1 cellular context compared by ENCODE assay signal in the genomic region with DNA sequence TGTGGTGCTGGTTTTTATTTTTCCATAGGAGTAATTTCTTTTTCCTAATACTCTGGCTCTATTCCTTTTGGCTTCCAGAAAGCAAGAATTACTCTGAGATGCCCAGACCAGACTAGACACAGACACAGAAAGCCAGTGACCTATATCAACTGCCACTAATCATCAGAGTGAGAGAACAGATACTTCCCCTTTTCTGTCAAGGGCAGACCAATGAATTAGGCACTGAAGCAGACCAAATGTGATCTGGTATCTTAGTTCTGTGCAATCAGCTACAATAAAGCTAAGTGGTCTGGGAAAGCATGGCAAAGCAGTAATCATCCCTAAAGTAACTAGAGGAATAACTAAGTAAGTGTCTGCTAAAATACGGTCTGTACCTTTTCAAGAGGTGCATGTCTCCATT.
TF ChIP-seq lines count a peak whose summit lies in the region.

No MANE protein-coding gene starts in this region.

TF ChIP-seq in GM12878, 131 proteins besides CTCF, POLR2A, EP300 and RAD21 (continued from another document):
- TF ChIP-seq, protein P1, sequence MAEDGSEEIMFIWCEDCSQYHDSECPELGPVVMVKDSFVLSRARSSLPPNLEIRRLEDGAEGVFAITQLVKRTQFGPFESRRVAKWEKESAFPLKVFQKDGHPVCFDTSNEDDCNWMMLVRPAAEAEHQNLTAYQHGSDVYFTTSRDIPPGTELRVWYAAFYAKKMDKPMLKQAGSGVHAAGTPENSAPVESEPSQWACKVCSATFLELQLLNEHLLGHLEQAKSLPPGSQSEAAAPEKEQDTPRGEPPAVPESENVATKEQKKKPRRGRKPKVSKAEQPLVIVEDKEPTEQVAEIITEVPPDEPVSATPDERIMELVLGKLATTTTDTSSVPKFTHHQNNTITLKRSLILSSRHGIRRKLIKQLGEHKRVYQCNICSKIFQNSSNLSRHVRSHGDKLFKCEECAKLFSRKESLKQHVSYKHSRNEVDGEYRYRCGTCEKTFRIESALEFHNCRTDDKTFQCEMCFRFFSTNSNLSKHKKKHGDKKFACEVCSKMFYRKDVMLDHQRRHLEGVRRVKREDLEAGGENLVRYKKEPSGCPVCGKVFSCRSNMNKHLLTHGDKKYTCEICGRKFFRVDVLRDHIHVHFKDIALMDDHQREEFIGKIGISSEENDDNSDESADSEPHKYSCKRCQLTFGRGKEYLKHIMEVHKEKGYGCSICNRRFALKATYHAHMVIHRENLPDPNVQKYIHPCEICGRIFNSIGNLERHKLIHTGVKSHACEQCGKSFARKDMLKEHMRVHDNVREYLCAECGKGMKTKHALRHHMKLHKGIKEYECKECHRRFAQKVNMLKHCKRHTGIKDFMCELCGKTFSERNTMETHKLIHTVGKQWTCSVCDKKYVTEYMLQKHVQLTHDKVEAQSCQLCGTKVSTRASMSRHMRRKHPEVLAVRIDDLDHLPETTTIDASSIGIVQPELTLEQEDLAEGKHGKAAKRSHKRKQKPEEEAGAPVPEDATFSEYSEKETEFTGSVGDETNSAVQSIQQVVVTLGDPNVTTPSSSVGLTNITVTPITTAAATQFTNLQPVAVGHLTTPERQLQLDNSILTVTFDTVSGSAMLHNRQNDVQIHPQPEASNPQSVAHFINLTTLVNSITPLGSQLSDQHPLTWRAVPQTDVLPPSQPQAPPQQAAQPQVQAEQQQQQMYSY (CRISPR knock-in tag; IDR thresholded peaks at IDR 0.05): no peak
- TF ChIP-seq CEBPB (IDR thresholded peaks at IDR 0.05; ENCODE audit: borderline replicate concordance in 1 of 2, low read depth in 2 of 2, low read length in 2 of 2) (no peak), FOXM1 (IDR thresholded peaks at IDR 0.05; ENCODE audit: low read depth, low read length) (no peak), MXI1 (IDR thresholded peaks at IDR 0.05; ENCODE audit: low read depth, low read length) (no peak), TCF3 (IDR thresholded peaks at IDR 0.05; ENCODE audit: borderline replicate concordance, insufficient read depth, low read depth, low read length) (no peak), NR2C1 (IDR thresholded peaks at IDR 0.05) (no peak), NR2F1 (conservative IDR thresholded peaks at IDR 0.05) (no peak), ASH2L (IDR thresholded peaks at IDR 0.05; ENCODE audit: borderline replicate concordance, low read depth) (no peak), SKIL (IDR thresholded peaks at IDR 0.05; ENCODE audit: low read depth, poor library complexity, severe bottlenecking) (no peak), NFXL1 (IDR thresholded peaks at IDR 0.05; ENCODE audit: borderline replicate concordance) (no peak), MYC (IDR thresholded peaks at IDR 0.05; ENCODE audit: insufficient read depth, insufficient read length, insufficient replicate concordance, low read length, severe bottlenecking) (no peak)
- TF ChIP-seq, protein P2, sequence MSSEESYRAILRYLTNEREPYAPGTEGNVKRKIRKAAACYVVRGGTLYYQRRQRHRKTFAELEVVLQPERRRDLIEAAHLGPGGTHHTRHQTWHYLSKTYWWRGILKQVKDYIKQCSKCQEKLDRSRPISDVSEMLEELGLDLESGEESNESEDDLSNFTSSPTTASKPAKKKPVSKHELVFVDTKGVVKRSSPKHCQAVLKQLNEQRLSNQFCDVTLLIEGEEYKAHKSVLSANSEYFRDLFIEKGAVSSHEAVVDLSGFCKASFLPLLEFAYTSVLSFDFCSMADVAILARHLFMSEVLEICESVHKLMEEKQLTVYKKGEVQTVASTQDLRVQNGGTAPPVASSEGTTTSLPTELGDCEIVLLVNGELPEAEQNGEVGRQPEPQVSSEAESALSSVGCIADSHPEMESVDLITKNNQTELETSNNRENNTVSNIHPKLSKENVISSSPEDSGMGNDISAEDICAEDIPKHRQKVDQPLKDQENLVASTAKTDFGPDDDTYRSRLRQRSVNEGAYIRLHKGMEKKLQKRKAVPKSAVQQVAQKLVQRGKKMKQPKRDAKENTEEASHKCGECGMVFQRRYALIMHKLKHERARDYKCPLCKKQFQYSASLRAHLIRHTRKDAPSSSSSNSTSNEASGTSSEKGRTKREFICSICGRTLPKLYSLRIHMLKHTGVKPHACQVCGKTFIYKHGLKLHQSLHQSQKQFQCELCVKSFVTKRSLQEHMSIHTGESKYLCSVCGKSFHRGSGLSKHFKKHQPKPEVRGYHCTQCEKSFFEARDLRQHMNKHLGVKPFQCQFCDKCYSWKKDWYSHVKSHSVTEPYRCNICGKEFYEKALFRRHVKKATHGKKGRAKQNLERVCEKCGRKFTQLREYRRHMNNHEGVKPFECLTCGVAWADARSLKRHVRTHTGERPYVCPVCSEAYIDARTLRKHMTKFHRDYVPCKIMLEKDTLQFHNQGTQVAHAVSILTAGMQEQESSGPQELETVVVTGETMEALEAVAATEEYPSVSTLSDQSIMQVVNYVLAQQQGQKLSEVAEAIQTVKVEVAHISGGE (CRISPR knock-in tag; IDR thresholded peaks at IDR 0.05): no peak
- TF ChIP-seq, protein P3, sequence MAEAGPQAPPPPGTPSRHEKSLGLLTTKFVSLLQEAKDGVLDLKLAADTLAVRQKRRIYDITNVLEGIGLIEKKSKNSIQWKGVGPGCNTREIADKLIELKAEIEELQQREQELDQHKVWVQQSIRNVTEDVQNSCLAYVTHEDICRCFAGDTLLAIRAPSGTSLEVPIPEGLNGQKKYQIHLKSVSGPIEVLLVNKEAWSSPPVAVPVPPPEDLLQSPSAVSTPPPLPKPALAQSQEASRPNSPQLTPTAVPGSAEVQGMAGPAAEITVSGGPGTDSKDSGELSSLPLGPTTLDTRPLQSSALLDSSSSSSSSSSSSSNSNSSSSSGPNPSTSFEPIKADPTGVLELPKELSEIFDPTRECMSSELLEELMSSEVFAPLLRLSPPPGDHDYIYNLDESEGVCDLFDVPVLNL (IDR thresholded peaks at IDR 0.05; ENCODE audit: low read depth, low read length): no peak
- TF ChIP-seq, protein P4, sequence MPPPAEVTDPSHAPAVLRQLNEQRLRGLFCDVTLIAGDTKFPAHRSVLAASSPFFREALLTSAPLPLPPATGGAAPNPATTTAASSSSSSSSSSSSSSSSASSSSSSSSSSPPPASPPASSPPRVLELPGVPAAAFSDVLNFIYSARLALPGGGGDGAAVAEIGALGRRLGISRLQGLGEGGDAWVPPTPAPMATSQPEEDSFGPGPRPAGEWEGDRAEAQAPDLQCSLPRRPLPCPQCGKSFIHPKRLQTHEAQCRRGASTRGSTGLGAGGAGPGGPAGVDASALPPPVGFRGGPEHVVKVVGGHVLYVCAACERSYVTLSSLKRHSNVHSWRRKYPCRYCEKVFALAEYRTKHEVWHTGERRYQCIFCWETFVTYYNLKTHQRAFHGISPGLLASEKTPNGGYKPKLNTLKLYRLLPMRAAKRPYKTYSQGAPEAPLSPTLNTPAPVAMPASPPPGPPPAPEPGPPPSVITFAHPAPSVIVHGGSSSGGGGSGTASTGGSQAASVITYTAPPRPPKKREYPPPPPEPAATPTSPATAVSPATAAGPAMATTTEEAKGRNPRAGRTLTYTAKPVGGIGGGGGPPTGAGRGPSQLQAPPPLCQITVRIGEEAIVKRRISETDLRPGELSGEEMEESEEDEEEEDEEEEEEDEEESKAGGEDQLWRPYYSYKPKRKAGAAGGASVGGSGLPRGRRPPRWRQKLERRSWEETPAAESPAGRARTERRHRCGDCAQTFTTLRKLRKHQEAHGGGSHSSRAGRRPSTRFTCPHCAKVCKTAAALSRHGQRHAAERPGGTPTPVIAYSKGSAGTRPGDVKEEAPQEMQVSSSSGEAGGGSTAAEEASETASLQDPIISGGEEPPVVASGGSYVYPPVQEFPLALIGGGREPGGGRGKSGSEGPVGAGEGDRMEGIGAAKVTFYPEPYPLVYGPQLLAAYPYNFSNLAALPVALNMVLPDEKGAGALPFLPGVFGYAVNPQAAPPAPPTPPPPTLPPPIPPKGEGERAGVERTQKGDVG (CRISPR knock-in tag; IDR thresholded peaks at IDR 0.05): no peak
